ENCODE assay signal across 8 cellular contexts in genomic region chr13:102580552-102581169, GRCh38. TPM values are rescaled to one million over a fixed set of nuclear protein-coding genes. Genes with fewer than 3 reads are reported as not detected.
A peak's percentile ranks its signal among the peaks of the same experiment; 100 is the strongest.
DNase-seq lines count a peak whose midpoint lies in the region; ATAC-seq and TF ChIP-seq lines count a peak whose summit lies in the region.

No MANE protein-coding gene starts in this region.

- H3K27ac ChIP-seq in PC-3 (ENCODE audit: low read length) = no peak overlapping the region
- no peak overlapping the region for H3K27ac ChIP-seq in thyroid gland

- peak; percentile 58 for ATAC-seq in GM21576 (IDR thresholded peaks at IDR 0.05; ENCODE audit: unreplicated experiment)
- peak; percentile 76 for ATAC-seq in PC-3
- peak; percentile 93 for ATAC-seq in left lobe of liver

- H3K9me3 ChIP-seq in PC-3 (ENCODE audit: low read length) (no peaks in the 10 kb centered on the region), thyroid gland (no peaks in the 10 kb centered on the region)

- no peak overlapping the region for H3K4me3 Mint-ChIP-seq in activated T-cell treated with anti-CD3 and anti-CD28 coated beads, Interleukin-2, amount 50 U/mL, for 24 hours

- H3F3A ChIP-seq in PC-3 (ENCODE audit: low read length, unreplicated experiment) = no peaks in the 10 kb centered on the region

- 2% methylated on average over 5 of the region's 5 CpGs for WGBS in thyroid gland, 2 donors

- TF ChIP-seq CTCF in PC-3 (conservative IDR thresholded peaks at IDR 0.05; ENCODE audit: low read depth, low read length) = peak; percentile 69
- peak; percentile 48 to 78 (median 69) for TF ChIP-seq CTCF in thyroid gland (IDR thresholded peaks at IDR 0.05)

- POLR2A ChIA-PET in PC-3 (lab: Charles Lee; ENCODE audit: unreplicated experiment) = no interaction called here

- TF ChIP-seq POLR2A in thyroid gland (IDR thresholded peaks at IDR 0.05) = no peak

- BruUV-seq in PC-3 (replicated peaks; lab: Mats Ljungman, UMichigan) = no TSS peak

- H3K4me2 ChIP-seq in PC-3 (ENCODE audit: low read length) = no peak overlapping the region

- CTCF ChIA-PET in PC-3 (lab: Charles Lee) = no interaction called here

- H3K27me3 ChIP-seq in PC-3 (ENCODE audit: low read length) (peaks cover 18% of the 10 kb centered on the region), thyroid gland (no peaks in the 10 kb centered on the region)

- no peaks in the 10 kb centered on the region for H3K36me3 Mint-ChIP-seq in activated T-cell treated with anti-CD3 and anti-CD28 coated beads, Interleukin-2, amount 50 U/mL, for 24 hours (ENCODE audit: low read depth)

- H3K9me2 ChIP-seq in PC-3 (replicated peaks; ENCODE audit: low read length) = no peaks in the 10 kb centered on the region

- H3K4me1 Mint-ChIP-seq in activated T-cell treated with anti-CD3 and anti-CD28 coated beads, Interleukin-2, amount 50 U/mL, for 24 hours (ENCODE audit: low read depth) = peaks cover 9% of the 10 kb centered on the region

- no peak overlapping the region for H3K27ac Mint-ChIP-seq in activated T-cell treated with anti-CD3 and anti-CD28 coated beads, Interleukin-2, amount 50 U/mL, for 24 hours

- H3K9ac ChIP-seq in PC-3 (ENCODE audit: low read length) = no peak overlapping the region

- H3K36me3 ChIP-seq in PC-3 (ENCODE audit: low read depth, low read length) (no peaks in the 10 kb centered on the region; the same call in 1 of the 2 replicates), thyroid gland (no peaks in the 10 kb centered on the region)

- H2AFZ ChIP-seq in PC-3 (ENCODE audit: low read length) = no peak overlapping the region

- no peak overlapping the region for H3K4me3 ChIP-seq in PC-3 (ENCODE audit: low read length)
- no peak overlapping the region for H3K4me3 ChIP-seq in thyroid gland (replicated peaks in 1 of 3)

- intact Hi-C loops in PC-3 (cut with micrococcal nuclease) (loop anchor here (1.0 kb wide), 3 partner anchors 144 to 267 kb away; partner anchors contain the start of gene BIVM), thyroid gland (cut with DNase I) (loop anchor here (5.0 to 10.0 kb wide), 2 partner anchors 144 to 267 kb away; partner anchors contain the start of gene ERCC5)

- H3K4me1 ChIP-seq in PC-3 (ENCODE audit: insufficient read depth, low read length) (no peaks in the 10 kb centered on the region), thyroid gland (no peaks in the 10 kb centered on the region)

- peaks cover 3% of the 10 kb centered on the region for H3K27me3 Mint-ChIP-seq in activated T-cell treated with anti-CD3 and anti-CD28 coated beads, Interleukin-2, amount 50 U/mL, for 24 hours

- DNase-seq in activated T-cell treated with anti-CD3 and anti-CD28 coated beads for 4 hours (peak; percentile 19), Kasumi-1 (lab: John Stamatoyannopoulos, UW) (peak; percentile 84 to 86), PC-3 (peak; percentile 78), cerebellum (ENCODE audit: low spot score) (peak; percentile 63), left lobe of liver (ENCODE audit: low spot score) (no peak), thyroid gland (no peak)
- DNase-seq in activated T-cell treated with anti-CD3 and anti-CD28 coated beads, Interleukin-2, amount 50 U/mL, for 24 hours = no peak

- H3K79me2 ChIP-seq in PC-3 (ENCODE audit: low read length) = no peaks in the 10 kb centered on the region

- no peaks in the 10 kb centered on the region for H4K20me1 ChIP-seq in PC-3 (ENCODE audit: low read length)

- H3K9me3 Mint-ChIP-seq in activated T-cell treated with anti-CD3 and anti-CD28 coated beads, Interleukin-2, amount 50 U/mL, for 24 hours = no peaks in the 10 kb centered on the region

RNA-seq across cellular contexts. Expression of gene TPP2, which starts 16.1 kb away (rescaled TPM):
- 16.1 and 30.4 TPM in 2 replicates for total RNA-seq in PC-3 (2014; rRNA removed)
- 52.0 TPM for total RNA-seq in cerebellum
- 20.3 TPM for total RNA-seq in left lobe of liver
- total RNA-seq in thyroid gland = 100 to 1,000 TPM in 2 of 4 donors, 10 to 100 TPM in 2; 77.3 to 229 (median 99.1) TPM

Comparison
In these comparisons a context has a peak if more than half of its experiments do, and no peak if none do; other contexts are left out.
1. DNase-seq: peak in activated T-cell treated with anti-CD3 and anti-CD28 coated beads for 4 hours (single experiment), Kasumi-1 (2 of 2), PC-3 (single experiment) and cerebellum (single experiment); none in activated T-cell treated with anti-CD3 and anti-CD28 coated beads, Interleukin-2, amount 50 U/mL, for 24 hours (single experiment), left lobe of liver (single experiment) and thyroid gland (0 of 2).
2. Peak in every context shown above with its lines, with median percentiles within 50 percentile points of each other: ATAC-seq.